Comparison of ENCODE assay signal across 14 cellular contexts in the genomic region with DNA sequence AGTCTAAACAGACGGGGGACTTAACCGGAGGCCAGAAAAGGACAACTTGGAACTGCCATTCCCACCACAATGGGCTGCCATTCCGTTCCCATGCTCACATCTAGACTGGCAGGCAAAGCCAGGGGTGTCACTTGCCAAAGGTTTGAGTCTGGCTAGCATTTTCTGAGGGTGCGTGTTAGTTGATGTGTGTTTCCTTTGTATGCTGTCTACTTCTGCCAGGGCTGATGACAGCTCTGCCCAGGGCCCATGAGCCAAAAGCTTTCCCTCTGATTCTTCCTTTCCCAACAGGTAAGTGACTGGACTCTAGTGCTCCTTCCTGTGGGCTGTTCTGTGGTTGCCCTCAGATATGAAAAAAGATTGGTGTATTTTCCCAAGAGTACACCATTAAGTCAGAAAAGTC.
DNase-seq lines count a peak whose midpoint lies in the region; ATAC-seq and TF ChIP-seq lines count a peak whose summit lies in the region.
"Had no signal": no experiment of that assay in that cellular context is flagged by ENCODE, and none has a peak within 500 bp of the region (broad histone marks: within the 10 kb centered on the region; RNA-seq: fewer than 3 reads in every experiment).

No MANE protein-coding gene starts in this region.

- intact Hi-C loops in left ventricle myocardium superior (cut with micrococcal nuclease) (no loop called here), psoas muscle (cut with DNase I) (no loop called here)

- H3F3A ChIP-seq in GM23338 (replicated peaks; ENCODE audit: low read depth): no peaks in the 10 kb centered on the region

- H3K79me2 ChIP-seq in GM23338 (replicated peaks; ENCODE audit: insufficient read depth): peaks cover 97% of the 10 kb centered on the region

- CTCF ChIA-PET in GM10248 (lab: Yijun Ruan, JAX): interaction anchor here (0.9 to 1.2 kb wide), 2 partner anchors 10 to 50 kb away, joined by 3 read pairs; no protein-coding TSS in a partner anchor

- no peaks in the 10 kb centered on the region for H3K36me3 ChIP-seq in GM23338 (ENCODE audit: insufficient read depth)
- H3K36me3 ChIP-seq in psoas muscle (ENCODE audit: insufficient read depth in 1 of 2, low read depth in 1 of 2): no peaks in the 10 kb centered on the region
- H3K36me3 ChIP-seq: ovary had no signal

- H3K27ac Mint-ChIP-seq in GM23338: no peak overlapping the region; the same call in 1 of the 2 replicates
- H3K27ac Mint-ChIP-seq: activated B cell treated with CpG ODN at 0.5 μM for 24 hours; effector memory CD8-positive, alpha-beta T cell had no signal

- 44 to 66% (median 49%) methylated on average over 4 of the region's 4 CpGs for WGBS in psoas muscle, 3 donors

- H3K27me3 Mint-ChIP-seq in GM23338 (ENCODE audit: insufficient read depth, low read depth, poor library complexity): peaks cover 6% of the 10 kb centered on the region
- H3K27me3 Mint-ChIP-seq: activated B cell treated with CpG ODN at 0.5 μM for 24 hours; effector memory CD8-positive, alpha-beta T cell had no signal

- H3K4me2 ChIP-seq in GM23338: no peak overlapping the region

- no peak overlapping the region for H3K4me3 Mint-ChIP-seq in GM23338
- H3K4me3 Mint-ChIP-seq: activated B cell treated with CpG ODN at 0.5 μM for 24 hours; effector memory CD8-positive, alpha-beta T cell had no signal

- H2AFZ ChIP-seq in GM23338: no peak overlapping the region

- no peak overlapping the region for H3K27ac ChIP-seq in GM23338 (ENCODE audit: low read depth)
- H3K27ac ChIP-seq in psoas muscle: peak overlapping the region; percentile 43

- peaks cover 48% of the 10 kb centered on the region for H3K4me1 ChIP-seq in GM23338 (ENCODE audit: insufficient read depth)
- H3K4me1 ChIP-seq in psoas muscle: peaks cover 55% of the 10 kb centered on the region

- peaks cover 11% of the 10 kb centered on the region for H3K36me3 Mint-ChIP-seq in GM23338 (ENCODE audit: low read depth)

- H3K4me3 ChIP-seq in GM23338 (no peak overlapping the region), psoas muscle (no peak overlapping the region)
- H3K4me3 ChIP-seq: ovary had no signal

- H3K4me1 Mint-ChIP-seq in GM23338: peaks cover 65% of the 10 kb centered on the region

- no peaks in the 10 kb centered on the region for H4K20me1 ChIP-seq in GM23338 (replicated peaks; ENCODE audit: insufficient read depth)

- DNase-seq in GM23338 (ENCODE audit: low spot score) (no peak), astrocyte of the hippocampus (ENCODE audit: low read depth, low spot score) (peak; percentile 81), left ventricle myocardium superior (peak; percentile 53), psoas muscle (no peak), GM10248 (ENCODE audit: extremely low spot score) (no peak), hippocampal formation (lab: John Stamatoyannopoulos, UW) (no peak), NCI-H1417 (lab: John Stamatoyannopoulos, UW) (no peak)
- DNase-seq: activated B cell treated with CpG ODN at 0.5 μM for 24 hours; activated CD8-positive, alpha-beta memory T cell treated with anti-CD3 and anti-CD28 coated beads, Interleukin-2, amount 50 U/mL, for 4 hours; effector memory CD8-positive, alpha-beta T cell; GDM1; NCI-H187 treated with DMSO at 0.1 percent for 48 hours; ovary had no signal

- H3K9me3 Mint-ChIP-seq in GM23338: no peaks in the 10 kb centered on the region

- no peaks in the 10 kb centered on the region for H3K27me3 ChIP-seq in GM23338 (ENCODE audit: insufficient read depth)
- H3K27me3 ChIP-seq in psoas muscle (ENCODE audit: insufficient read depth in 3 of 3, low read length in 2 of 3): no peaks in the 10 kb centered on the region
- H3K27me3 ChIP-seq: ovary had no signal

- 0 out of 2 replicates have a peak, but pooled peaks cover 4% of the 10 kb centered on the region for H3K9me2 ChIP-seq in GM23338 (ENCODE audit: insufficient read depth)

- POLR2A ChIA-PET in GM10248 (lab: Yijun Ruan, JAX): no interaction called here

- no peaks in the 10 kb centered on the region for H3K9me3 ChIP-seq in psoas muscle
- H3K9me3 ChIP-seq: ovary had no signal

- peak; percentile 30 for ATAC-seq in GM23338
- peak; percentile 80 for ATAC-seq in left ventricle myocardium superior
- peak; percentile 51 to 79 (median 70) for ATAC-seq in psoas muscle
- no peak for ATAC-seq in HG02610 (IDR thresholded peaks at IDR 0.05; ENCODE audit: unreplicated experiment)
- ATAC-seq: effector memory CD8-positive, alpha-beta T cell had no signal

- TF ChIP-seq CTCF in GM23338 (conservative IDR thresholded peaks at IDR 0.05; ENCODE audit: low read depth in 2 of 2) (no peak), psoas muscle (IDR thresholded peaks at IDR 0.05) (no peak), GM10248 (IDR thresholded peaks at IDR 0.05; ENCODE audit: control extremely low read depth, extremely low read depth, low read depth, missing control alignments) (no peak)

TF ChIP-seq in GM23338, 12 proteins besides CTCF, POLR2A, EP300 and RAD21:
- no peak for TF ChIP-seq STAT1 (IDR thresholded peaks at IDR 0.05; ENCODE audit: unreplicated experiment)
- TF ChIP-seq ZNF114 (CRISPR knock-in tag; IDR thresholded peaks at IDR 0.05): no peak
- TF ChIP-seq POLR2AphosphoS5 (IDR thresholded peaks at IDR 0.05; ENCODE audit: low read depth): no peak

Comparison
In these comparisons a context has a peak if more than half of its experiments do, and no peak if none do; other contexts are left out.
1. DNase-seq: peak in astrocyte of the hippocampus (single experiment) and left ventricle myocardium superior (single experiment); none in GM23338 (single experiment), psoas muscle (0 of 2), GM10248 (single experiment), hippocampal formation (0 of 2) and NCI-H1417 (0 of 3).